ENCODE assay signal across 27 cellular contexts in the genomic region with DNA sequence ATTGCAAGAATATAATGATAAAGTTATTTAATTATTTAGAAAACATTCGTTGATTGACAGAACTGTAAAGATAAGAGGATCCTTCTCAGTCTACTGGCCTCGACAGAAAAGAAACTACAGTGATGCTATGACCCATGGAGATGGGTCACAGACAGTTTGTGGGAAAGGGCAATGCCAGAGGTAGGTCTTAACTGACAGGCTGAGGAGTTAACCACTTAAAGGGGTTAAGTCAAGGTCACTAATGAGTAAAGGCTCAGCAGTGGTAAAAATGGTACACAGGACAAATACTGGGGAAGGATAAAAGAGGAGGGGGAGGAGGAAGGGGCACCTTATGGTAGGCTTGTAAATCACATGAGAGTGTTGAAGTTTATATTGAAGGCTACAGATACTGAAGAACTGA. TPM values are rescaled to one million over a fixed set of nuclear protein-coding genes. Genes with fewer than 3 reads are reported as not detected.
A peak's percentile ranks its signal among the peaks of the same experiment; 100 is the strongest.
DNase-seq lines count a peak whose midpoint lies in the region; ATAC-seq and TF ChIP-seq lines count a peak whose summit lies in the region.
"Had no signal": no experiment of that assay in that cellular context is flagged by ENCODE, and none has a peak within 500 bp of the region (broad histone marks: within the 10 kb centered on the region; RNA-seq: fewer than 3 reads in every experiment).

No MANE protein-coding gene starts in this region.

- no peaks in the 10 kb centered on the region for H3K36me3 ChIP-seq in KMS-11 (ENCODE audit: insufficient read depth)
- H3K36me3 ChIP-seq: esophagus muscularis mucosa, gastrocnemius medialis, thoracic aorta had no signal

- H3K4me1 ChIP-seq in KMS-11 (ENCODE audit: low read depth, poor library complexity, severe bottlenecking), result peaks cover 74% of the 10 kb centered on the region

- H3K27me3 ChIP-seq in KMS-11 (ENCODE audit: insufficient read depth, low read depth), result no peaks in the 10 kb centered on the region
- H3K27me3 ChIP-seq: esophagus muscularis mucosa, gastrocnemius medialis, hepatocyte, MG63 had no signal

- peaks cover 6% of the 10 kb centered on the region for H4K20me1 ChIP-seq in KMS-11 (ENCODE audit: insufficient read depth)

- ATAC-seq in GM18907 (IDR thresholded peaks at IDR 0.05; ENCODE audit: unreplicated experiment) (peak; percentile 47), GM21576 (IDR thresholded peaks at IDR 0.05; ENCODE audit: unreplicated experiment) (no peak), left ventricle myocardium superior (no peak)
- ATAC-seq: effector memory CD8-positive, alpha-beta T cell; GM23338; left lobe of liver; natural killer cell had no signal

- intact Hi-C loops in left ventricle myocardium superior (cut with micrococcal nuclease) (no loop called here), lower leg skin (cut with DNase I; ENCODE audit: low total_unique reads) (no loop called here)

- peaks cover 84% of the 10 kb centered on the region; the same call in 1 of the 2 replicates for H3K79me2 ChIP-seq in KMS-11 (ENCODE audit: insufficient read depth, low read depth)

- no peak for TF ChIP-seq CTCF in KMS-11 (conservative IDR thresholded peaks at IDR 0.05; ENCODE audit: low read depth, low read length)
- TF ChIP-seq CTCF in lower leg skin (IDR thresholded peaks at IDR 0.05), result no peak

- H3K4me3 ChIP-seq in KMS-11 (IDR thresholded peaks at IDR 0.05; ENCODE audit: insufficient read depth, low read depth, low read length) (no peak overlapping the region), lower leg skin (ENCODE audit: low read depth, poor library complexity, severe bottlenecking) (no peak overlapping the region)
- H3K4me3 ChIP-seq: coronary artery, esophagus muscularis mucosa, gastrocnemius medialis, GM23338, hepatocyte, MG63, thoracic aorta had no signal

- TF ChIP-seq POLR2A in lower leg skin (IDR thresholded peaks at IDR 0.05), result no peak

- WGBS in lower leg skin, 2 donors, result 80 to 81% methylated on average over 2 of the region's 2 CpGs

- H3K4me2 ChIP-seq in KMS-11, result peak overlapping the region; percentile 13
- H3K4me2 ChIP-seq: GM23338, hepatocyte had no signal

- no peak overlapping the region for H3K9ac ChIP-seq in KMS-11

- H2AFZ ChIP-seq in KMS-11 (ENCODE audit: low read depth), result no peak overlapping the region
- H2AFZ ChIP-seq: GM23338, hepatocyte had no signal

- DNase-seq in amniotic epithelial cell (ENCODE audit: low read depth), result peak; percentile 29
- peak; percentile 26 for DNase-seq in kidney tubule cell (ENCODE audit: low spot score)
- no peak for DNase-seq in left ventricle myocardium superior
- no peak for DNase-seq in lower leg skin (ENCODE audit: low spot score in 2 of 2)
- DNase-seq: activated B cell treated with CpG ODN at 0.5 μM for 24 hours; activated naive CD4-positive, alpha-beta T cell treated with anti-CD3 and anti-CD28 coated beads, Interleukin-2, amount 10 ng/mL, durations not matched to agents 7 days and 5 days; C1 segment of cervical spinal cord; COR-L47; effector memory CD8-positive, alpha-beta T cell; GDM1; MG63; natural killer cell; NCI-H1436 treated with DMSO at 0.1 percent for 48 hours; NCI-H446 treated with DMSO at 0.1 percent for 48 hours; NK-92 treated with Interleukin-12 subunit alpha and Interleukin-12 subunit beta, amount 100 ng/mL, for 24 hours; SHP77; T1000 had no signal

- no peak overlapping the region for H3K27ac ChIP-seq in KMS-11
- H3K27ac ChIP-seq: coronary artery, esophagus muscularis mucosa, hepatocyte, thoracic aorta had no signal

RNA-seq across cellular contexts. Expression of a gene that starts 9.9 kb away (rescaled TPM):
- total RNA-seq in left ventricle myocardium superior, result 10.3 TPM
- total RNA-seq in lower leg skin, result 10 to 100 TPM in 2 of 4 donors, 1 to 10 TPM in 2; 7.1 to 14.5 (median 11.2) TPM

RNA-seq across cellular contexts. Expression of a gene that starts 15.9 kb away (rescaled TPM):
- total RNA-seq in left ventricle myocardium superior (40.2 TPM), lower leg skin (10 to 100 TPM; 12.9 to 30.0 (median 15.9) TPM)

Comparison
In these comparisons a context has a peak if more than half of its experiments do, and no peak if none do; other contexts are left out.
1. DNase-seq: peak in amniotic epithelial cell (single experiment) and kidney tubule cell (single experiment); none in left ventricle myocardium superior (single experiment) and lower leg skin (0 of 2).